26 cellular contexts compared by ENCODE assay signal in genomic region chr1:81850495-81850894, GRCh38. TPM values are rescaled to one million over a fixed set of nuclear protein-coding genes. Genes with fewer than 3 reads are reported as not detected.
"Had no signal": no experiment of that assay in that cellular context is flagged by ENCODE, and none has a peak within 500 bp of the region (broad histone marks: within the 10 kb centered on the region; RNA-seq: fewer than 3 reads in every experiment).

No MANE protein-coding gene starts in this region.

- DNase-seq: islet precursor cell; left ventricle myocardium inferior; naive thymus-derived CD4-positive, alpha-beta T cell; pancreas; posterior cingulate gyrus; retina; right cardiac atrium; stimulated activated CD4-positive, alpha-beta T cell treated with anti-CD3 and anti-CD28 coated beads, Interleukin-12 subunit alpha, Interleukin-12 subunit beta, amount 100 ng/mL, for 4 hours; stimulated activated CD4-positive, alpha-beta T cell treated with anti-CD3 and anti-CD28 coated beads, Interleukin-15, amount 100 ng/mL, for 24 hours; stimulated activated CD4-positive, alpha-beta T cell treated with anti-CD3 and anti-CD28 coated beads, Interleukin-2, amount 100 ng/mL, for 24 hours; stimulated activated CD4-positive, alpha-beta T cell treated with anti-CD3 and anti-CD28 coated beads, Interleukin-4, amount 100 ng/mL, for 1 hour; stimulated activated naive B cell treated with anti-CD40 and anti-IgM and Interleukin-4, amounts not matched to agents 10 μg/mL and 1 μg/mL and 100 μg/mL, for 72 hours; stimulated activated naive CD8-positive, alpha-beta T cell treated with anti-CD3 and anti-CD28 coated beads, Interleukin-15, Interleukin-2, amounts not matched to agents 100 U/mL and 50 U/mL, for 24 hours; stomach; testis; thyroid gland; transverse colon; upper lobe of right lung had no signal

- ATAC-seq: naive thymus-derived CD4-positive, alpha-beta T cell; natural killer cell treated with Interleukin-12 subunit alpha and Interleukin-12 subunit beta and Interleukin-15 and Interleukin-18, amount 100 ng/mL, for 72 hours; pancreas; right cardiac atrium; sciatic nerve; stimulated activated naive B cell treated with anti-CD40 and anti-IgM and Interleukin-4, amounts not matched to agents 10 μg/mL and 1 μg/mL and 100 μg/mL, for 72 hours; stimulated activated naive CD8-positive, alpha-beta T cell treated with anti-CD3 and anti-CD28 coated beads, Interleukin-15, Interleukin-2, amounts not matched to agents 100 U/mL and 50 U/mL, for 24 hours; upper lobe of right lung had no signal

- H3K27ac Mint-ChIP-seq: mesothelial cell of epicardium; naive thymus-derived CD4-positive, alpha-beta T cell; natural killer cell treated with Interleukin-12 subunit alpha and Interleukin-12 subunit beta and Interleukin-15 and Interleukin-18, amount 100 ng/mL, for 72 hours; stimulated activated naive B cell treated with anti-CD40 and anti-IgM and Interleukin-4, amounts not matched to agents 10 μg/mL and 1 μg/mL and 100 μg/mL, for 72 hours had no signal

- H3K36me3 ChIP-seq: pancreas, prostate gland, stomach, thyroid gland, transverse colon, upper lobe of right lung had no signal

- H3K4me3 Mint-ChIP-seq: mesothelial cell of epicardium; naive thymus-derived CD4-positive, alpha-beta T cell; natural killer cell treated with Interleukin-12 subunit alpha and Interleukin-12 subunit beta and Interleukin-15 and Interleukin-18, amount 100 ng/mL, for 72 hours; stimulated activated naive B cell treated with anti-CD40 and anti-IgM and Interleukin-4, amounts not matched to agents 10 μg/mL and 1 μg/mL and 100 μg/mL, for 72 hours had no signal

- H3K9me3 Mint-ChIP-seq: mesothelial cell of epicardium; natural killer cell treated with Interleukin-12 subunit alpha and Interleukin-12 subunit beta and Interleukin-15 and Interleukin-18, amount 100 ng/mL, for 72 hours; stimulated activated naive B cell treated with anti-CD40 and anti-IgM and Interleukin-4, amounts not matched to agents 10 μg/mL and 1 μg/mL and 100 μg/mL, for 72 hours had no signal

- H3K27me3 Mint-ChIP-seq: naive thymus-derived CD4-positive, alpha-beta T cell; natural killer cell treated with Interleukin-12 subunit alpha and Interleukin-12 subunit beta and Interleukin-15 and Interleukin-18, amount 100 ng/mL, for 72 hours; stimulated activated naive B cell treated with anti-CD40 and anti-IgM and Interleukin-4, amounts not matched to agents 10 μg/mL and 1 μg/mL and 100 μg/mL, for 72 hours had no signal

- H3K27ac ChIP-seq: hepatocyte, left ventricle myocardium inferior, pancreas, prostate gland, skin epidermis, stomach, testis, thyroid gland, transverse colon, upper lobe of right lung had no signal

- H3K4me1 ChIP-seq: prostate gland, testis, upper lobe of right lung had no signal

- H3K27me3 ChIP-seq: hepatocyte, pancreas, stomach, testis, thyroid gland, transverse colon, upper lobe of right lung had no signal

- H3K36me3 Mint-ChIP-seq: mesothelial cell of epicardium; naive thymus-derived CD4-positive, alpha-beta T cell; stimulated activated naive B cell treated with anti-CD40 and anti-IgM and Interleukin-4, amounts not matched to agents 10 μg/mL and 1 μg/mL and 100 μg/mL, for 72 hours had no signal

- H3K4me3 ChIP-seq: hepatocyte, left ventricle myocardium inferior, lung, pancreas, prostate gland, skin epidermis, stomach, testis, thyroid gland, transverse colon, upper lobe of right lung had no signal

- H3K9me3 ChIP-seq: left ventricle myocardium inferior, pancreas, prostate gland, stomach, testis, thyroid gland, transverse colon, upper lobe of right lung had no signal

- H3K4me1 Mint-ChIP-seq: naive thymus-derived CD4-positive, alpha-beta T cell; stimulated activated naive B cell treated with anti-CD40 and anti-IgM and Interleukin-4, amounts not matched to agents 10 μg/mL and 1 μg/mL and 100 μg/mL, for 72 hours had no signal

RNA-seq across cellular contexts. Expression of gene ADGRL2, which starts 49.8 kb away (rescaled TPM):
- total RNA-seq: mononuclear cell; naive thymus-derived CD4-positive, alpha-beta T cell had no signal
- polyA plus RNA-seq: naive thymus-derived CD4-positive, alpha-beta T cell had no signal
